ENCODE assay signal across 1 cellular context in the genomic region with DNA sequence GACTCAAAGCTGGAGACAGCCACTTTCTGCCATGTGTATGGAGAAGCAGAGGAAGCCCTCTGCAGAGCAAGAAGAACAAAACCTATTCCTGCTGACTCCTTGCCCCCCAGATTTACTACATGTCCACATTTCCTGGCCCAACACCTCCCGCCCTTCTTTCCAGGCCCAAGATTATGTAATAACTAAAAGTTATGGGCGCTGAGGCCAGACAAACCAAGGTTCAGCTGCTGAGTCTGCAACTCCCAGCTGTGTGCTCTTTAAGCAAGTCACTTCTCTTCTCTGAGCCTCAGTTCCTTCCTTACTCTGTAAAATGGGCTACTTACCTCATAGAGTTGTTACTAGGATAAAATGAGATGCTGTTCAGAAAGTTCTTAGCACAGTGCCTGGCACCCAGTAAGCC.
TF ChIP-seq lines count a peak whose summit lies in the region.

No MANE protein-coding gene starts in this region.

TF ChIP-seq in K562, 482 proteins besides CTCF, POLR2A, EP300 and RAD21:
- TF ChIP-seq ZNF316 (IDR thresholded peaks at IDR 0.05) = 0 out of 2 replicates have a peak, but pooled peaks have one; percentile 11
- no peak for TF ChIP-seq ZNF41 (CRISPR knock-in tag; conservative IDR thresholded peaks at IDR 0.05)
- TF ChIP-seq CEBPG (CRISPR knock-in tag; IDR thresholded peaks at IDR 0.05) = no peak
- TF ChIP-seq CEBPG (tag; conservative IDR thresholded peaks at IDR 0.05 in 1 of 2, IDR thresholded peaks at IDR 0.05 in 1 of 2) = peak in 1 of 2 experiments; percentile 22; a peak in 1 of 4 replicates
- TF ChIP-seq, protein P1, sequence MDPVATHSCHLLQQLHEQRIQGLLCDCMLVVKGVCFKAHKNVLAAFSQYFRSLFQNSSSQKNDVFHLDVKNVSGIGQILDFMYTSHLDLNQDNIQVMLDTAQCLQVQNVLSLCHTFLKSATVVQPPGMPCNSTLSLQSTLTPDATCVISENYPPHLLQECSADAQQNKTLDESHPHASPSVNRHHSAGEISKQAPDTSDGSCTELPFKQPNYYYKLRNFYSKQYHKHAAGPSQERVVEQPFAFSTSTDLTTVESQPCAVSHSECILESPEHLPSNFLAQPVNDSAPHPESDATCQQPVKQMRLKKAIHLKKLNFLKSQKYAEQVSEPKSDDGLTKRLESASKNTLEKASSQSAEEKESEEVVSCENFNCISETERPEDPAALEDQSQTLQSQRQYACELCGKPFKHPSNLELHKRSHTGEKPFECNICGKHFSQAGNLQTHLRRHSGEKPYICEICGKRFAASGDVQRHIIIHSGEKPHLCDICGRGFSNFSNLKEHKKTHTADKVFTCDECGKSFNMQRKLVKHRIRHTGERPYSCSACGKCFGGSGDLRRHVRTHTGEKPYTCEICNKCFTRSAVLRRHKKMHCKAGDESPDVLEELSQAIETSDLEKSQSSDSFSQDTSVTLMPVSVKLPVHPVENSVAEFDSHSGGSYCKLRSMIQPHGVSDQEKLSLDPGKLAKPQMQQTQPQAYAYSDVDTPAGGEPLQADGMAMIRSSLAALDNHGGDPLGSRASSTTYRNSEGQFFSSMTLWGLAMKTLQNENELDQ (CRISPR knock-in tag; IDR thresholded peaks at IDR 0.05; ENCODE audit: borderline replicate concordance) = no peak
